In the genomic region with DNA sequence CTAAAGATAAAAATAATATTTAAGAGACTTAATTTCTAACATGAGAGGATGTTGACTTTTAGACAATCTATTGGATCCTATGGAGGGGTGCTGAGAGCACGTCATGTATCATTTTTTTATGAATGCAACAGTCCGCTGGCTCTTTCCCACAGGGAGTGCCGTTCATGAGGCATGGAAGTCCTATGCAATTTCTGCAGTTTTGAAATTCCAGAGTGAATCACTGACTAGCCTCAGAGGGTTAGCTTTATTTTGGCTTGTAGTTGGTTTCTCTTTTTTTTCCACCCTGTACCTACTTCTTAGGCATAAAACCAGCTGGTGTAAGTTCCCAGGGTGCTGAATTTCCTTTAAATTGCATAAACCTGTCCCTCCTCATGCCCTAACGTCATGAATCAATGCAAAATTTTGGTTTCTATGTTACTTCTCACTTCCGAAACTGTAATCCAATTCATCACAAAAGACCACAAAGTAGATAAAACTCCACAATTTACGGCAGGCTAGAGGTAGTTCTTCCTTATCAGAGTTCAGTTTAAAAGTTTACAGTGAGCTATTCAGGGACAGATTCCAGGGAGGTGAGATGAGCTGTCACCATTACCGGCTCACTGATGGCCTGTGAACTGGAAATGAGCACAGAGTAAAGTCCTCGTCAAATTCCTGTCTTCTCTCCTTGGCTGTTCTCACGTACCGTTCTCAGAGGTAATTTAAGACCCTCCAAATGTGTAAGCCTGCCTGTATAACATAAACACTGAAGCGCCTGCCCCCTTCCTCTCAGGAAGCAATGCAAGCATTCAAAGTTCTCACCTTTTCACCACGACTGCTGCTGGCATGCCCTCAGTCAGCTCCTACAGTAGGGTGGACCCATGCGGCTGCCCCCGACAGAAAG, we compare ENCODE assay signal across 11 cellular contexts.
DNase-seq lines count a peak whose midpoint lies in the region; ATAC-seq and TF ChIP-seq lines count a peak whose summit lies in the region.
"Had no signal": no experiment of that assay in that cellular context is flagged by ENCODE, and none has a peak within 500 bp of the region (broad histone marks: within the 10 kb centered on the region; RNA-seq: fewer than 3 reads in every experiment).

No MANE protein-coding gene starts in this region.

- H3K4me3 Mint-ChIP-seq in nephron progenitor cell = peak overlapping the region; percentile 11
- H3K4me3 Mint-ChIP-seq in glutamatergic neuron (ENCODE audit: unreplicated experiment) = no peak overlapping the region
- H3K4me3 Mint-ChIP-seq: activated CD4-positive, alpha-beta T cell treated with anti-CD3 and anti-CD28 coated beads, Interleukin-2, amount 10 ng/mL, durations not matched to agents 7 days and 5 days had no signal

- TSS peak; percentile 76 for BruUV-seq in mammary epithelial cell (replicated peaks; lab: Mats Ljungman, UMichigan)

- H3K36me3 ChIP-seq in mammary epithelial cell (ENCODE audit: insufficient read depth, low read length) = no peaks in the 10 kb centered on the region

- TF ChIP-seq CTCF in mammary epithelial cell (conservative IDR thresholded peaks at IDR 0.05 in 1 of 2, IDR thresholded peaks at IDR 0.05 in 1 of 2; ENCODE audit: extremely low read depth in 1 of 2, insufficient read depth in 1 of 2, low read depth in 1 of 2, low read length in 2 of 2) (peak in 1 of 2 donors; percentile 14), nephron progenitor cell (IDR thresholded peaks at IDR 0.05) (no peak), glutamatergic neuron (IDR thresholded peaks at IDR 0.05; ENCODE audit: partially characterized antibody, unreplicated experiment) (no peak)

- no peaks in the 10 kb centered on the region for H3K27me3 Mint-ChIP-seq in nephron progenitor cell (ENCODE audit: low read depth, poor library complexity)
- H3K27me3 Mint-ChIP-seq in glutamatergic neuron (ENCODE audit: unreplicated experiment) = peaks cover 2% of the 10 kb centered on the region

- peak overlapping the region; percentile 74 for H2AFZ ChIP-seq in mammary epithelial cell (ENCODE audit: low read depth, low read length)

- peak; percentile 97 for DNase-seq in mammary epithelial cell
- peak; percentile 15 for DNase-seq in nephron progenitor cell
- no peak for DNase-seq in glutamatergic neuron
- no peak for DNase-seq in NCI-H345 (lab: John Stamatoyannopoulos, UW)
- no peak for DNase-seq in cerebellum (ENCODE audit: low spot score)
- DNase-seq in central memory CD4-positive, alpha-beta T cell = no peak
- DNase-seq: activated CD4-positive, alpha-beta T cell treated with anti-CD3 and anti-CD28 coated beads, Interleukin-2, amount 10 ng/mL, durations not matched to agents 7 days and 5 days; NK-92 treated with Interleukin-12 subunit alpha and Interleukin-12 subunit beta, amount 100 ng/mL, for 24 hours had no signal

- H3K36me3 Mint-ChIP-seq in nephron progenitor cell (ENCODE audit: low read depth) (no peaks in the 10 kb centered on the region), glutamatergic neuron (ENCODE audit: unreplicated experiment) (no peaks in the 10 kb centered on the region)

- peak overlapping the region; percentile 68 for H3K9ac ChIP-seq in mammary epithelial cell (ENCODE audit: insufficient read depth, low read length)

- H3K4me2 ChIP-seq in mammary epithelial cell (ENCODE audit: insufficient read depth, low read depth, low read length) = peak overlapping the region; percentile 58

- CTCF ChIA-PET in mammary epithelial cell (lab: Charles Lee; ENCODE audit: low non-redundant PET) = interaction anchor here (0.7 kb wide), 1 partner anchor 262 kb away, joined by 8 read pairs; no protein-coding TSS in a partner anchor

- dilution Hi-C loops in mammary epithelial cell (cut with HindIII; ENCODE audit: low sequenced_read_pairs) = no loop called here

- no peaks in the 10 kb centered on the region for H3K79me2 ChIP-seq in mammary epithelial cell (ENCODE audit: insufficient read depth, low read length)

- 75% methylated on average over 12 of the region's 14 CpGs for WGBS in mammary epithelial cell (ENCODE audit: low coverage, missing lambda C conversion rate)

- H3K27ac ChIP-seq in mammary epithelial cell (ENCODE audit: insufficient read depth, low read depth, low read length) = peak overlapping the region; percentile 96

- H4K20me1 ChIP-seq in mammary epithelial cell (ENCODE audit: insufficient read depth, low read length) = no peaks in the 10 kb centered on the region

- H3K4me1 ChIP-seq in mammary epithelial cell (ENCODE audit: insufficient read depth, low read length) = peaks cover 19% of the 10 kb centered on the region

- ATAC-seq in GM18502 (IDR thresholded peaks at IDR 0.05; ENCODE audit: poor library complexity, unreplicated experiment) = peak; percentile 49
- peak; percentile 56 for ATAC-seq in HG03066 (IDR thresholded peaks at IDR 0.05; ENCODE audit: low read depth, unreplicated experiment)

- H3K9me3 Mint-ChIP-seq in nephron progenitor cell (no peaks in the 10 kb centered on the region), glutamatergic neuron (ENCODE audit: unreplicated experiment) (peaks cover 2% of the 10 kb centered on the region)
- H3K9me3 Mint-ChIP-seq: activated CD4-positive, alpha-beta T cell treated with anti-CD3 and anti-CD28 coated beads, Interleukin-2, amount 10 ng/mL, durations not matched to agents 7 days and 5 days had no signal

- intact Hi-C loops in mammary epithelial cell (cut with micrococcal nuclease) = loop anchor here (1.0 kb wide), 1 partner anchor 372 kb away; no protein-coding TSS in a partner anchor

- in situ Hi-C loops in mammary epithelial cell (cut with MboI; ENCODE audit: low sequenced_read_pairs in 2 of 2) = no loop called here

- no peak overlapping the region for H3K4me3 ChIP-seq in mammary epithelial cell (replicated peaks in 1 of 3; ENCODE audit: insufficient read depth in 1 of 3, low read depth in 2 of 3, low read length in 3 of 3)
- H3K4me3 ChIP-seq: lung had no signal

- peak overlapping the region; percentile 96 for H3K27ac Mint-ChIP-seq in nephron progenitor cell
- no peak overlapping the region for H3K27ac Mint-ChIP-seq in glutamatergic neuron (ENCODE audit: unreplicated experiment)
- H3K27ac Mint-ChIP-seq: activated CD4-positive, alpha-beta T cell treated with anti-CD3 and anti-CD28 coated beads, Interleukin-2, amount 10 ng/mL, durations not matched to agents 7 days and 5 days had no signal

- H3K27me3 ChIP-seq in mammary epithelial cell (ENCODE audit: insufficient read depth, low read length) = no peaks in the 10 kb centered on the region

- peaks cover 36% of the 10 kb centered on the region for H3K4me1 Mint-ChIP-seq in nephron progenitor cell
- H3K4me1 Mint-ChIP-seq in glutamatergic neuron (ENCODE audit: low read depth, unreplicated experiment) = peaks cover 2% of the 10 kb centered on the region
- H3K4me1 Mint-ChIP-seq: activated CD4-positive, alpha-beta T cell treated with anti-CD3 and anti-CD28 coated beads, Interleukin-2, amount 10 ng/mL, durations not matched to agents 7 days and 5 days had no signal

- H3K9me3 ChIP-seq in mammary epithelial cell (replicated peaks; ENCODE audit: insufficient read depth, low read length) = no peaks in the 10 kb centered on the region

Comparison
In these comparisons a context has a peak if more than half of its experiments do, and no peak if none do; other contexts are left out.
1. DNase-seq: peak in mammary epithelial cell (single experiment) and nephron progenitor cell (single experiment); none in glutamatergic neuron (single experiment), NCI-H345 (single experiment), cerebellum (single experiment) and central memory CD4-positive, alpha-beta T cell (single experiment).